ENCODE assay signal across 8 cellular contexts in genomic region chr14:105882011-105882410, GRCh38.
DNase-seq lines count a peak whose midpoint lies in the region; ATAC-seq, FAIRE-seq and TF ChIP-seq lines count a peak whose summit lies in the region.
"Not testable (repeated sequence)": the region's sequence is repeated elsewhere in the genome, so short reads cannot be mapped to it uniquely, and the experiment has no call there.

No MANE protein-coding gene starts in this region.

- not testable (repeated sequence) for H3K9me3 ChIP-seq in WERI-Rb-1 (ENCODE audit: severe bottlenecking); kidney (ENCODE audit: control insufficient read depth in 1 of 2, low read length in 2 of 2); osteoblast (ENCODE audit: low read depth, low read length); aorta (ENCODE audit: control insufficient read depth, low read length)

- not testable (repeated sequence) for H3K4me1 Mint-ChIP-seq in glutamatergic neuron (ENCODE audit: low read depth, unreplicated experiment); stimulated activated naive B cell treated with anti-CD40 and anti-IgM and Interleukin-4, amounts not matched to agents 10 μg/mL and 1 μg/mL and 100 μg/mL, for 72 hours

- H3K36me3 Mint-ChIP-seq in glutamatergic neuron (ENCODE audit: unreplicated experiment); stimulated activated naive B cell treated with anti-CD40 and anti-IgM and Interleukin-4, amounts not matched to agents 10 μg/mL and 1 μg/mL and 100 μg/mL, for 72 hours: not testable (repeated sequence)

- intact Hi-C loops in kidney (cut with DNase I); aorta (cut with DNase I): not testable (repeated sequence)

- not testable (repeated sequence) for H3K4me3 Mint-ChIP-seq in glutamatergic neuron (ENCODE audit: unreplicated experiment)
- peak overlapping the region; percentile 25 to 57 for H3K4me3 Mint-ChIP-seq in stimulated activated naive B cell treated with anti-CD40 and anti-IgM and Interleukin-4, amounts not matched to agents 10 μg/mL and 1 μg/mL and 100 μg/mL, for 72 hours

- not testable (repeated sequence) for H3K79me2 ChIP-seq in osteoblast (ENCODE audit: insufficient read depth, low read length)

- not testable (repeated sequence) for FAIRE-seq in kidney (lab: Jason Lieb, UNC)

- DNase-seq in GM10248 (ENCODE audit: extremely low spot score) (peak; percentile 0), WERI-Rb-1 (peak; percentile 1), glutamatergic neuron (peak; percentile 1), kidney (peak; percentile 31), osteoblast (ENCODE audit: insufficient read length, low spot score, missing footprints) (peak; percentile 60), aorta (peak; percentile 32 to 60)
- DNase-seq in activated effector memory CD4-positive, alpha-beta T cell treated with anti-CD3 and anti-CD28 coated beads, Interleukin-2, amount 50 U/mL, for 16 hours, result peak; percentile 22
- DNase-seq in stimulated activated naive B cell treated with anti-CD40 and anti-IgM and Interleukin-4, amounts not matched to agents 10 μg/mL and 1 μg/mL and 100 μg/mL, for 72 hours, result not testable (repeated sequence)

- H2AFZ ChIP-seq in osteoblast (ENCODE audit: low read length), result not testable (repeated sequence)

- H3K9me3 Mint-ChIP-seq in glutamatergic neuron (ENCODE audit: unreplicated experiment), result peaks cover 12% of the 10 kb centered on the region
- H3K9me3 Mint-ChIP-seq in stimulated activated naive B cell treated with anti-CD40 and anti-IgM and Interleukin-4, amounts not matched to agents 10 μg/mL and 1 μg/mL and 100 μg/mL, for 72 hours, result not testable (repeated sequence)

- POLR2A ChIA-PET in GM10248 (lab: Yijun Ruan, JAX), result not testable (repeated sequence)

- H3K4me3 ChIP-seq in WERI-Rb-1 (ENCODE audit: low read depth, low read length); kidney (ENCODE audit: low read length in 2 of 2); osteoblast (ENCODE audit: insufficient read depth, low read length); aorta (ENCODE audit: low read length in 2 of 2): not testable (repeated sequence)

- H3K27me3 ChIP-seq in WERI-Rb-1 (ENCODE audit: insufficient read depth, low read depth, severe bottlenecking), result peaks cover 78% of the 10 kb centered on the region
- H3K27me3 ChIP-seq in osteoblast (ENCODE audit: insufficient read depth, low read length); aorta (ENCODE audit: control insufficient read depth in 1 of 2, insufficient read depth in 2 of 2, low read length in 1 of 2): not testable (repeated sequence)

- H3K9ac ChIP-seq in kidney (ENCODE audit: low read length in 2 of 2), result not testable (repeated sequence)

- TF ChIP-seq CTCF in GM10248 (IDR thresholded peaks at IDR 0.05; ENCODE audit: control extremely low read depth, extremely low read depth, low read depth, missing control alignments); WERI-Rb-1 (IDR thresholded peaks at IDR 0.05; ENCODE audit: low read depth, low read length); glutamatergic neuron (IDR thresholded peaks at IDR 0.05; ENCODE audit: partially characterized antibody, unreplicated experiment); kidney (IDR thresholded peaks at IDR 0.05; ENCODE audit: borderline replicate concordance, extremely low read depth, insufficient read depth); osteoblast (IDR thresholded peaks at IDR 0.05; ENCODE audit: extremely low read depth, low read depth, low read length): not testable (repeated sequence)

- not testable (repeated sequence) for H3K27ac ChIP-seq in WERI-Rb-1; kidney (ENCODE audit: low read depth in 2 of 2, low read length in 2 of 2); osteoblast (ENCODE audit: low read depth, low read length); aorta (ENCODE audit: low read depth in 1 of 2, low read length in 2 of 2)

- CTCF ChIA-PET in GM10248 (lab: Yijun Ruan, JAX), result not testable (repeated sequence)

- not testable (repeated sequence) for H3K27me3 Mint-ChIP-seq in glutamatergic neuron (ENCODE audit: unreplicated experiment); stimulated activated naive B cell treated with anti-CD40 and anti-IgM and Interleukin-4, amounts not matched to agents 10 μg/mL and 1 μg/mL and 100 μg/mL, for 72 hours

- not testable (repeated sequence) for H3K36me3 ChIP-seq in WERI-Rb-1; kidney (ENCODE audit: control insufficient read depth in 1 of 2, insufficient read depth in 2 of 2, low read length in 2 of 2); osteoblast (ENCODE audit: insufficient read depth, low read length); aorta (ENCODE audit: control insufficient read depth in 1 of 2, insufficient read depth in 2 of 2, low read length in 1 of 2)

- 67 to 87% methylated on average over 9 to 10 of the region's 10 CpGs for WGBS in aorta, 2 donors

- not testable (repeated sequence) for H4K20me1 ChIP-seq in osteoblast (ENCODE audit: insufficient read depth, low read length)

- not testable (repeated sequence) for H3K4me2 ChIP-seq in osteoblast (ENCODE audit: insufficient read depth, low read length)

- not testable (repeated sequence) for ATAC-seq in stimulated activated naive B cell treated with anti-CD40 and anti-IgM and Interleukin-4, amounts not matched to agents 10 μg/mL and 1 μg/mL and 100 μg/mL, for 72 hours (replicated peaks); aorta (ENCODE audit: low FRiP score)

- not testable (repeated sequence) for H3K4me1 ChIP-seq in kidney (ENCODE audit: control insufficient read depth in 1 of 2, insufficient read depth in 1 of 2, low read depth in 1 of 2, low read length in 2 of 2); osteoblast (ENCODE audit: insufficient read depth, low read length); aorta (ENCODE audit: control insufficient read depth in 1 of 2, insufficient read depth in 2 of 2, low read length in 2 of 2)

- H3K27ac Mint-ChIP-seq in glutamatergic neuron (ENCODE audit: unreplicated experiment); stimulated activated naive B cell treated with anti-CD40 and anti-IgM and Interleukin-4, amounts not matched to agents 10 μg/mL and 1 μg/mL and 100 μg/mL, for 72 hours: not testable (repeated sequence)
